8 cellular contexts compared by ENCODE assay signal in genomic region chr2:98148968-98149697, GRCh38.
DNase-seq lines count a peak whose midpoint lies in the region; FAIRE-seq and TF ChIP-seq lines count a peak whose summit lies in the region.

No MANE protein-coding gene starts in this region.

- DNase-seq in AG04450 (ENCODE audit: low read depth, low spot score) (peak; percentile 7), astrocyte of the hippocampus (ENCODE audit: low read depth, low spot score) (peak; percentile 68), immature natural killer cell (peak; percentile 2 to 26 (median 19)), urothelium cell line (ENCODE audit: low spot score) (peak; percentile 51), middle frontal gyrus (ENCODE audit: extremely low spot score, low spot score) (no peak), Kasumi-1 (lab: John Stamatoyannopoulos, UW) (no peak), NCI-H2196 treated with DMSO at 0.1 percent for 48 hours (lab: John Stamatoyannopoulos, UW; ENCODE audit: unreplicated experiment) (no peak)
- peak; percentile 74 for DNase-seq in Jurkat, Clone E6-1 (ENCODE audit: low read depth, low spot score)

- peaks cover 0 to 11% of the 10 kb centered on the region in 2 donors for H3K4me1 Mint-ChIP-seq in immature natural killer cell

- H3K27me3 Mint-ChIP-seq in immature natural killer cell (ENCODE audit: low read depth in 3 of 3): peaks cover 0 to 16% (median under 1%) of the 10 kb centered on the region in 3 donors

- peaks cover 0 to 6% (median 0%) of the 10 kb centered on the region in 6 donors for H3K9me3 Mint-ChIP-seq in immature natural killer cell

- H3K4me3 Mint-ChIP-seq in immature natural killer cell: peak overlapping the region in 4 of 5 donors; percentile 21 to 58 (median 44)

- no peak overlapping the region for H3K27ac ChIP-seq in AG04450 (ENCODE audit: low read depth, low read length)

- TF ChIP-seq CTCF in AG04450 (IDR thresholded peaks at IDR 0.05; ENCODE audit: low read depth, low read length): no peak

- CTCF ChIA-PET in AG04450 (lab: Charles Lee): interaction anchor here (0.7 to 1.7 kb wide), 4 partner anchors 340 to 558 kb away, joined by 3 to 6 read pairs (median 4); no protein-coding TSS in a partner anchor

- H3K36me3 Mint-ChIP-seq in immature natural killer cell: no peaks in the 10 kb centered on the region

- no peaks in the 10 kb centered on the region for H3K27me3 ChIP-seq in AG04450 (ENCODE audit: control insufficient read depth, insufficient read depth, low read length)

- H3K4me3 ChIP-seq in AG04450 (ENCODE audit: low read depth, low read length): peak overlapping the region; percentile 33
- peak overlapping the region; percentile 17; the same call in 1 of the 2 replicates for H3K4me3 ChIP-seq in Jurkat, Clone E6-1 (ENCODE audit: low read length)

- no peaks in the 10 kb centered on the region for H3K9me3 ChIP-seq in AG04450 (ENCODE audit: control insufficient read depth, insufficient read depth, low read length)

- FAIRE-seq in urothelium cell line (lab: Jason Lieb, UNC): no peak

- H3K27ac Mint-ChIP-seq in immature natural killer cell: peak overlapping the region in 2 of 6 donors; percentile 10 to 26

- POLR2A ChIA-PET in AG04450 (lab: Yijun Ruan, JAX): no interaction called here

Comparison
In these comparisons a context has a peak if more than half of its experiments do, and no peak if none do; other contexts are left out.
1. DNase-seq: peak in AG04450 (single experiment), Jurkat, Clone E6-1 (single experiment), astrocyte of the hippocampus (single experiment), immature natural killer cell (3 of 3) and urothelium cell line (single experiment); none in middle frontal gyrus (single experiment), Kasumi-1 (0 of 2) and NCI-H2196 treated with DMSO at 0.1 percent for 48 hours (single experiment).